7 cellular contexts compared by ENCODE assay signal in the genomic region with DNA sequence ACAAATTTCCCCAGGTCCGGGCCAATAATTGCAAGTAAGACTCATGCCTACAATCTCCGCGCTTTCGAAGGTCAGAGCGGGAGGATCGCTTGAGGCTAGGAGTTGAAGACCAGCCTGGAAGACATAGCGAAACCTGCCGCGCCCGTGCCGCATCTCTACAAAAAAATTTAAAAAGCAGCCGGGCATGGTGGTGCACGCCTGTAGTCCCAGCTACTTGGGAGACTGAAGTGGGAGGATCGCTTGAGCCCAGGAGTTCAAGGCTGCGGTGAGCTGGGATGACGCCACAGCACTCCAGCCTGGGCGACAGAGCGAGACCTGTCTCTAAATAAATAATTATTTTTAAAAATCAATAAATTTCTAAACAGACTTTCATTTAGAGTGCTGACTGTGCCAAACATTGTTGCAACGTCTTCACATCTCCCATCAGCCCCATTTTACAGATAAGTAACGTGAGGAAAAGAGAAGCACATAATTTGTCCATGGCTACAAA. TPM values are rescaled to one million over a fixed set of nuclear protein-coding genes. Genes with fewer than 3 reads are reported as not detected.
A peak's percentile ranks its signal among the peaks of the same experiment; 100 is the strongest.
DNase-seq lines count a peak whose midpoint lies in the region; ATAC-seq and TF ChIP-seq lines count a peak whose summit lies in the region.

No MANE protein-coding gene starts in this region.

- H3K27ac ChIP-seq in PC-3 (ENCODE audit: low read length) (no peak overlapping the region), psoas muscle (no peak overlapping the region)

- WGBS in psoas muscle, 3 donors = 14 to 16% (median 15%) methylated on average over 20 of the region's 20 CpGs

- no TSS peak for BruUV-seq in PC-3 (replicated peaks; lab: Mats Ljungman, UMichigan)

- H3K4me2 ChIP-seq in PC-3 (ENCODE audit: low read length) = peak overlapping the region; percentile 99

- no peaks in the 10 kb centered on the region for H3K36me3 ChIP-seq in PC-3 (ENCODE audit: low read depth, low read length)
- H3K36me3 ChIP-seq in psoas muscle (ENCODE audit: insufficient read depth in 1 of 2, low read depth in 1 of 2) = no peaks in the 10 kb centered on the region

- H3K27me3 ChIP-seq in PC-3 (ENCODE audit: low read length) = no peaks in the 10 kb centered on the region
- no peaks in the 10 kb centered on the region for H3K27me3 ChIP-seq in psoas muscle (ENCODE audit: insufficient read depth in 3 of 3, low read length in 2 of 3)

- no peaks in the 10 kb centered on the region for H4K20me1 ChIP-seq in PC-3 (ENCODE audit: low read length)

- DNase-seq in PC-3 (no peak), fibroblast of pulmonary artery (ENCODE audit: low read depth) (no peak), psoas muscle (no peak), posterior vena cava (ENCODE audit: low spot score) (no peak), islet precursor cell (no peak), NCI-H2196 (lab: John Stamatoyannopoulos, UW; ENCODE audit: unreplicated experiment) (no peak)

- H3K4me1 ChIP-seq in PC-3 (ENCODE audit: insufficient read depth, low read length) (no peaks in the 10 kb centered on the region), psoas muscle (peaks cover 7% of the 10 kb centered on the region)

- H3K9ac ChIP-seq in PC-3 (ENCODE audit: low read length) = peak overlapping the region; percentile 84; the same call in 1 of the 2 replicates

- CTCF ChIA-PET in PC-3 (lab: Charles Lee) = no interaction called here

- peak overlapping the region; percentile 95 for H3K4me3 ChIP-seq in PC-3 (ENCODE audit: low read length)
- H3K4me3 ChIP-seq in fibroblast of pulmonary artery (replicated peaks; ENCODE audit: low read depth, low read length) = peak overlapping the region; percentile 86
- peak overlapping the region; percentile 92 for H3K4me3 ChIP-seq in psoas muscle

- H3F3A ChIP-seq in PC-3 (ENCODE audit: low read length, unreplicated experiment) = no peaks in the 10 kb centered on the region

- peak; percentile 25 for ATAC-seq in GM21515 (IDR thresholded peaks at IDR 0.05; ENCODE audit: unreplicated experiment)
- ATAC-seq in PC-3 = peak; percentile 28
- ATAC-seq in psoas muscle = peak; percentile 17 to 49 (median 31)

- no peaks in the 10 kb centered on the region for H3K79me2 ChIP-seq in PC-3 (ENCODE audit: low read length)

- peak overlapping the region; percentile 98 for H2AFZ ChIP-seq in PC-3 (ENCODE audit: low read length)

- intact Hi-C loops in PC-3 (cut with micrococcal nuclease) (no loop called here), psoas muscle (cut with DNase I) (loop anchor here in 1 of 2 donors (1.0 kb wide), 1 partner anchor 22 kb away; a partner anchor contains a TSS), posterior vena cava (cut with DNase I) (no loop called here)

- H3K9me3 ChIP-seq in PC-3 (ENCODE audit: low read length) (no peaks in the 10 kb centered on the region), psoas muscle (no peaks in the 10 kb centered on the region)

- no peak for TF ChIP-seq CTCF in PC-3 (conservative IDR thresholded peaks at IDR 0.05; ENCODE audit: low read depth, low read length)
- TF ChIP-seq CTCF in fibroblast of pulmonary artery (IDR thresholded peaks at IDR 0.05; ENCODE audit: low read length, missing control alignments) = no peak
- TF ChIP-seq CTCF in psoas muscle (IDR thresholded peaks at IDR 0.05) = no peak

- no peaks in the 10 kb centered on the region for H3K9me2 ChIP-seq in PC-3 (replicated peaks; ENCODE audit: low read length)

- POLR2A ChIA-PET in PC-3 (lab: Charles Lee; ENCODE audit: unreplicated experiment) = no interaction called here

RNA-seq across cellular contexts. Expression of a gene that starts 0.5 kb away (rescaled TPM):
- total RNA-seq in PC-3 (2014; rRNA removed) = 0.17 and 0.44 TPM in 2 replicates
- under 1 TPM in 1 of 4 donors, not detected in 3; 0.04 TPM for total RNA-seq in psoas muscle
- polyA plus RNA-seq in psoas muscle = under 1 TPM in 2 of 3 donors, not detected in 1; 0.11 to 0.44 TPM
- under 1 TPM; 0.24 to 0.28 TPM for total RNA-seq in posterior vena cava

RNA-seq across cellular contexts. Expression of a gene that starts 22.0 kb away (rescaled TPM):
- 38.2 and 46.0 TPM in 2 replicates for total RNA-seq in PC-3 (2014; rRNA removed)
- 100 to 1,000 TPM in 3 of 4 donors, 10 to 100 TPM in 1; 95.9 to 222 (median 114) TPM for total RNA-seq in psoas muscle
- polyA plus RNA-seq in psoas muscle = 100 to 1,000 TPM in 2 of 3 donors, 10 to 100 TPM in 1; 73.7 to 742 (median 120) TPM
- total RNA-seq in posterior vena cava = 100 to 1,000 TPM in 1 of 2 donors, 10 to 100 TPM in 1; 81.8 to 117 TPM

RNA-seq across cellular contexts. Expression of a gene that starts 36.3 kb away (rescaled TPM):
- total RNA-seq in PC-3 (2014; rRNA removed) = 8.1 and 13.8 TPM in 2 replicates
- 1 to 10 TPM; 1.2 to 3.3 (median 2.0) TPM for total RNA-seq in psoas muscle
- polyA plus RNA-seq in psoas muscle = 1 to 10 TPM in 2 of 3 donors, under 1 TPM in 1; 0.23 to 4.6 (median 1.1) TPM
- 1 to 10 TPM in 1 of 2 donors, under 1 TPM in 1; 0.48 to 1.9 TPM for total RNA-seq in posterior vena cava
